Comparison of ENCODE assay signal across 26 cellular contexts in genomic region chr5:560792-561166, GRCh38.
"Had no signal": no experiment of that assay in that cellular context is flagged by ENCODE, and none has a peak within 500 bp of the region (broad histone marks: within the 10 kb centered on the region; RNA-seq: fewer than 3 reads in every experiment).

No MANE protein-coding gene starts in this region.

- H3K27ac Mint-ChIP-seq: dendritic cell treated with granulocyte-macrophage colony-stimulating factor and Interleukin-4, amounts not matched to agents 40 ng/mL and 50 ng/mL, for 4 days; natural killer cell; stimulated activated naive CD8-positive, alpha-beta T cell treated with anti-CD3 and anti-CD28 coated beads, Interleukin-15, amount 100 ng/mL, for 72 hours had no signal

- H3K36me3 ChIP-seq: colonic mucosa, esophagus squamous epithelium, heart right ventricle, left lung, ovary, right lobe of liver, thyroid gland had no signal

- H3K4me1 Mint-ChIP-seq: natural killer cell; stimulated activated naive CD8-positive, alpha-beta T cell treated with anti-CD3 and anti-CD28 coated beads, Interleukin-15, amount 100 ng/mL, for 72 hours had no signal

- DNase-seq: colonic mucosa; effector CD8-positive, alpha-beta T cell; erythroblast; esophagus squamous epithelium; foreskin melanocyte; glutamatergic neuron; heart right ventricle; hippocampal formation; left cardiac atrium; left lung; mammary epithelial cell; mesendoderm; natural killer cell; occipital lobe; ovary; right lobe of liver; stimulated activated CD4-positive, alpha-beta T cell treated with anti-CD3 and anti-CD28 coated beads, Interleukin-12 subunit alpha, Interleukin-12 subunit beta, amount 100 ng/mL, for 4 hours; stimulated activated CD4-positive, alpha-beta T cell treated with anti-CD3 and anti-CD28 coated beads, Interleukin-1b, Interleukin-23, amount 100 ng/mL, for 48 hours; stimulated activated CD4-positive, alpha-beta T cell treated with anti-CD3 and anti-CD28 coated beads, Interleukin-4, amount 100 ng/mL, for 1 hour; stimulated activated CD8-positive, alpha-beta memory T cell treated with anti-CD3 and anti-CD28 coated beads, Interleukin-4, amount 100 ng/mL, for 48 hours; stimulated activated naive CD4-positive, alpha-beta T cell; stimulated activated naive CD8-positive, alpha-beta T cell treated with anti-CD3 and anti-CD28 coated beads, Interleukin-15, amount 100 ng/mL, for 72 hours; trophoblast cell had no signal

- H3K4me3 Mint-ChIP-seq: dendritic cell treated with granulocyte-macrophage colony-stimulating factor and Interleukin-4, amounts not matched to agents 40 ng/mL and 50 ng/mL, for 4 days; natural killer cell; stimulated activated naive CD8-positive, alpha-beta T cell treated with anti-CD3 and anti-CD28 coated beads, Interleukin-15, amount 100 ng/mL, for 72 hours had no signal

- H3K9me3 Mint-ChIP-seq: dendritic cell treated with granulocyte-macrophage colony-stimulating factor and Interleukin-4, amounts not matched to agents 40 ng/mL and 50 ng/mL, for 4 days; natural killer cell; stimulated activated naive CD8-positive, alpha-beta T cell treated with anti-CD3 and anti-CD28 coated beads, Interleukin-15, amount 100 ng/mL, for 72 hours had no signal

- H3K27ac ChIP-seq: colonic mucosa, esophagus squamous epithelium, heart right ventricle, left lung, ovary, right lobe of liver, thyroid gland had no signal

- H3K36me3 Mint-ChIP-seq: natural killer cell had no signal

- H3K4me1 ChIP-seq: colonic mucosa, heart right ventricle, left lung, right lobe of liver had no signal

- H3K4me3 ChIP-seq: colonic mucosa, esophagus squamous epithelium, heart right ventricle, left lung, ovary, right lobe of liver, smooth muscle cell, thyroid gland had no signal

- ATAC-seq: heart right ventricle; left cardiac atrium; left lung; natural killer cell; right lobe of liver; stimulated activated naive CD8-positive, alpha-beta T cell treated with anti-CD3 and anti-CD28 coated beads, Interleukin-15, amount 100 ng/mL, for 72 hours had no signal

- H3K4me2 ChIP-seq: smooth muscle cell had no signal

- H3K27me3 ChIP-seq: colonic mucosa, ovary, right lobe of liver, thyroid gland had no signal
